ENCODE assay signal across 31 cellular contexts in the genomic region with DNA sequence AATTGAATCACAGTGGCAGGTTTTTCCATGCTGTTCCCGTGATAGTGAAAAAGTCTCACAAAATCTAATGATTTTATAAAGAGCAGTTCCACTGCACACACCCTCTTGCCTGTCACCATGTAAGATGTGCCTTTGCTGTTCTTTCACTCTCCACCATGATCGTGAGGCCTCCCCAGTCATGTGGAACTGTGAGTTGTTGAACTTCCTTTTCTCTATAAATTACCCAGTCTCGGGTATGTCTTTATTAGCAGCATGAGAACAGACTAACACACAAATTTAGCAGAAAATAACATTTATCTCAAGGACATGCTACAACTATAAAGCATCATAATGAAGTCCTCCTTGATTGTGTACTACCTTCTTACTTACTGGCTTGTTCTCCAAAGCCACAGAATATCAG.
DNase-seq lines count a peak whose midpoint lies in the region; ATAC-seq, FAIRE-seq and TF ChIP-seq lines count a peak whose summit lies in the region.
"Had no signal": no experiment of that assay in that cellular context is flagged by ENCODE, and none has a peak within 500 bp of the region (broad histone marks: within the 10 kb centered on the region; RNA-seq: fewer than 3 reads in every experiment).

No MANE protein-coding gene starts in this region.

- H4K20me1 ChIP-seq in BLaER1, result no peaks in the 10 kb centered on the region

- H3K4me3 ChIP-seq in BLaER1, result no peak overlapping the region
- H3K4me3 ChIP-seq: breast epithelium, esophagus squamous epithelium, skin epidermis had no signal

- no peaks in the 10 kb centered on the region for H3K4me1 Mint-ChIP-seq in activated naive CD4-positive, alpha-beta T cell treated with anti-CD3 and anti-CD28 coated beads for 36 hours (ENCODE audit: low read depth)
- no peaks in the 10 kb centered on the region for H3K4me1 Mint-ChIP-seq in T-cell
- H3K4me1 Mint-ChIP-seq: activated CD4-positive, alpha-beta T cell treated with anti-CD3 and anti-CD28 coated beads, Interleukin-2, amount 10 ng/mL, durations not matched to agents 24 days and 14 days; stimulated activated memory B cell treated with anti-CD40 and anti-IgM and Interleukin-4, amounts not matched to agents 10 μg/mL and 1 μg/mL and 100 μg/mL, for 72 hours had no signal

- H3K36me3 ChIP-seq in BLaER1, result no peaks in the 10 kb centered on the region
- H3K36me3 ChIP-seq: breast epithelium, esophagus squamous epithelium had no signal

- FAIRE-seq in H54 (lab: Jason Lieb, UNC), result peak; percentile 20
- FAIRE-seq: G401.6, RCC 7860 had no signal

- H3K4me3 Mint-ChIP-seq in activated naive CD4-positive, alpha-beta T cell treated with anti-CD3 and anti-CD28 coated beads for 36 hours, result no peak overlapping the region
- H3K4me3 Mint-ChIP-seq in T-cell, result no peak overlapping the region
- H3K4me3 Mint-ChIP-seq: activated CD4-positive, alpha-beta T cell treated with anti-CD3 and anti-CD28 coated beads, Interleukin-2, amount 10 ng/mL, durations not matched to agents 24 days and 14 days; activated naive CD8-positive, alpha-beta T cell; stimulated activated memory B cell treated with anti-CD40 and anti-IgM and Interleukin-4, amounts not matched to agents 10 μg/mL and 1 μg/mL and 100 μg/mL, for 72 hours; type B pancreatic cell had no signal

- CTCF ChIA-PET in activated naive CD4-positive, alpha-beta T cell treated with anti-CD3 and anti-CD28 coated beads for 36 hours (lab: Charles Lee), result no interaction called here
- CTCF ChIA-PET in T-cell (lab: Charles Lee), result no interaction called here

- no peak overlapping the region for H3K27ac ChIP-seq in BLaER1
- H3K27ac ChIP-seq: 22Rv1, breast epithelium, esophagus squamous epithelium, foreskin keratinocyte, skin epidermis had no signal

- ATAC-seq in GM18868 (IDR thresholded peaks at IDR 0.05; ENCODE audit: unreplicated experiment) (peak; percentile 93), HG03565 (IDR thresholded peaks at IDR 0.05; ENCODE audit: unreplicated experiment) (peak; percentile 84), T-cell (replicated peaks in 1 of 4) (no peak)
- ATAC-seq: foreskin keratinocyte; HCT116; stimulated activated memory B cell treated with anti-CD40 and anti-IgM and Interleukin-4, amounts not matched to agents 10 μg/mL and 1 μg/mL and 100 μg/mL, for 72 hours had no signal

- peaks cover 7% of the 10 kb centered on the region for H3K4me1 ChIP-seq in BLaER1
- H3K4me1 ChIP-seq: breast epithelium, esophagus squamous epithelium, foreskin keratinocyte had no signal

- H3K36me3 Mint-ChIP-seq in activated naive CD4-positive, alpha-beta T cell treated with anti-CD3 and anti-CD28 coated beads for 36 hours (ENCODE audit: low read depth), result no peaks in the 10 kb centered on the region
- H3K36me3 Mint-ChIP-seq in T-cell, result no peaks in the 10 kb centered on the region
- H3K36me3 Mint-ChIP-seq: activated naive CD8-positive, alpha-beta T cell; stimulated activated memory B cell treated with anti-CD40 and anti-IgM and Interleukin-4, amounts not matched to agents 10 μg/mL and 1 μg/mL and 100 μg/mL, for 72 hours; type B pancreatic cell had no signal

- no peaks in the 10 kb centered on the region for H3K27me3 ChIP-seq in BLaER1
- H3K27me3 ChIP-seq: breast epithelium, esophagus squamous epithelium, foreskin keratinocyte had no signal

- H3K9me3 Mint-ChIP-seq in activated naive CD4-positive, alpha-beta T cell treated with anti-CD3 and anti-CD28 coated beads for 36 hours, result no peaks in the 10 kb centered on the region
- H3K9me3 Mint-ChIP-seq in T-cell, result peaks cover 1 to 26% (median 15%) of the 10 kb centered on the region in 3 donors
- H3K9me3 Mint-ChIP-seq: activated CD4-positive, alpha-beta T cell treated with anti-CD3 and anti-CD28 coated beads, Interleukin-2, amount 10 ng/mL, durations not matched to agents 24 days and 14 days; stimulated activated memory B cell treated with anti-CD40 and anti-IgM and Interleukin-4, amounts not matched to agents 10 μg/mL and 1 μg/mL and 100 μg/mL, for 72 hours; type B pancreatic cell had no signal

- intact Hi-C loops in activated naive CD4-positive, alpha-beta T cell treated with anti-CD3 and anti-CD28 coated beads for 36 hours (cut with micrococcal nuclease), result no loop called here

- POLR2A ChIA-PET in T-cell (lab: Charles Lee), result no interaction called here

- DNase-seq in H54 (ENCODE audit: insufficient read length, low spot score), result no peak
- DNase-seq in activated naive CD4-positive, alpha-beta T cell treated with anti-CD3 and anti-CD28 coated beads for 36 hours, result no peak
- no peak for DNase-seq in NCI-H187 treated with DMSO at 0.1 percent for 48 hours (lab: John Stamatoyannopoulos, UW)
- DNase-seq in A172 (ENCODE audit: low spot score), result no peak
- DNase-seq in T-cell, result no peak
- DNase-seq: activated CD4-positive, alpha-beta T cell treated with anti-CD3 and anti-CD28 coated beads, Interleukin-2, amount 10 ng/mL, durations not matched to agents 24 days and 14 days; activated CD8-positive, alpha-beta memory T cell treated with anti-CD3 and anti-CD28 coated beads for 24 hours; activated effector memory CD4-positive, alpha-beta T cell treated with Interleukin-2 at 50 U/mL for 16 hours; activated T-cell treated with anti-CD3 and anti-CD28 coated beads for 4 hours; DMS79; esophagus squamous epithelium; Karpas-422; NCI-H1417 treated with DMSO at 0.1 percent for 48 hours; NCI-H2081 treated with DMSO at 0.1 percent for 48 hours; NCI-H2227 treated with DMSO at 0.1 percent for 48 hours; NCI-H526 treated with DMSO at 0.1 percent for 48 hours; SHP77 treated with DMSO at 0.1 percent for 48 hours; T1000 had no signal

- no peak overlapping the region for H3K9ac ChIP-seq in BLaER1

- no peak overlapping the region for H3K27ac Mint-ChIP-seq in activated naive CD4-positive, alpha-beta T cell treated with anti-CD3 and anti-CD28 coated beads for 36 hours
- H3K27ac Mint-ChIP-seq in T-cell, result no peak overlapping the region
- H3K27ac Mint-ChIP-seq: activated CD4-positive, alpha-beta T cell treated with anti-CD3 and anti-CD28 coated beads, Interleukin-2, amount 10 ng/mL, durations not matched to agents 24 days and 14 days; activated naive CD8-positive, alpha-beta T cell; stimulated activated memory B cell treated with anti-CD40 and anti-IgM and Interleukin-4, amounts not matched to agents 10 μg/mL and 1 μg/mL and 100 μg/mL, for 72 hours; type B pancreatic cell had no signal

- H3K4me2 ChIP-seq in BLaER1, result peak overlapping the region; percentile 22; the same call in 1 of the 2 replicates

- TF ChIP-seq POLR2A in H54 (IDR thresholded peaks at IDR 0.05; ENCODE audit: low read depth, low read length), result no peak

- H3K9me3 ChIP-seq in BLaER1, result no peaks in the 10 kb centered on the region
- H3K9me3 ChIP-seq: breast epithelium, esophagus squamous epithelium had no signal

- no peaks in the 10 kb centered on the region for H3K27me3 Mint-ChIP-seq in activated naive CD4-positive, alpha-beta T cell treated with anti-CD3 and anti-CD28 coated beads for 36 hours (ENCODE audit: low read depth)
- H3K27me3 Mint-ChIP-seq in T-cell, result no peaks in the 10 kb centered on the region
- H3K27me3 Mint-ChIP-seq: activated CD4-positive, alpha-beta T cell treated with anti-CD3 and anti-CD28 coated beads, Interleukin-2, amount 10 ng/mL, durations not matched to agents 24 days and 14 days; activated naive CD8-positive, alpha-beta T cell; stimulated activated memory B cell treated with anti-CD40 and anti-IgM and Interleukin-4, amounts not matched to agents 10 μg/mL and 1 μg/mL and 100 μg/mL, for 72 hours had no signal

Comparison
In these comparisons a context has a peak if more than half of its experiments do, and no peak if none do; other contexts are left out.
1. ATAC-seq: peak in GM18868 (single experiment) and HG03565 (single experiment); none in T-cell (0 of 4).